Comparison of ENCODE assay signal across 15 cellular contexts in genomic region chr4:98706200-98706813, GRCh38. TPM values are rescaled to one million over a fixed set of nuclear protein-coding genes. Genes with fewer than 3 reads are reported as not detected.
A peak's percentile ranks its signal among the peaks of the same experiment; 100 is the strongest.
DNase-seq lines count a peak whose midpoint lies in the region; ATAC-seq and TF ChIP-seq lines count a peak whose summit lies in the region.
"Had no signal": no experiment of that assay in that cellular context is flagged by ENCODE, and none has a peak within 500 bp of the region (broad histone marks: within the 10 kb centered on the region; RNA-seq: fewer than 3 reads in every experiment).

No MANE protein-coding gene starts in this region.

- in situ Hi-C loops in KBM-7 (cut with MboI; ENCODE audit: low pct_unique_long_range_greater_than_20kb, low sequenced_read_pairs) (no loop called here), GM13976 (cut with MboI; ENCODE audit: low sequenced_read_pairs, unreplicated experiment) (no loop called here)

- intact Hi-C loops in CD4-positive, alpha-beta memory T cell (cut with micrococcal nuclease), result loop anchor here (1.0 kb wide), 3 partner anchors 17 to 48 kb away; partner anchors contain the start of gene TSPAN5
- intact Hi-C loops in lower lobe of right lung (cut with DNase I), result no loop called here

- peak overlapping the region; percentile 32 for H3K27ac ChIP-seq in CD4-positive, alpha-beta memory T cell (ENCODE audit: low read depth, low read length)
- no peak overlapping the region for H3K27ac ChIP-seq in lower lobe of right lung
- H3K27ac ChIP-seq: parathyroid adenoma, thoracic aorta had no signal

- H3K36me3 Mint-ChIP-seq in CD4-positive, alpha-beta memory T cell, result peaks cover 0 to 2% of the 10 kb centered on the region in 2 donors
- peaks cover 51% of the 10 kb centered on the region for H3K36me3 Mint-ChIP-seq in activated CD8-positive, alpha-beta memory T cell treated with anti-CD3 and anti-CD28 coated beads, Interleukin-2, amount 10 ng/mL, durations not matched to agents 7 days and 5 days
- H3K36me3 Mint-ChIP-seq: CD14-positive monocyte had no signal

- H3K27me3 Mint-ChIP-seq in CD4-positive, alpha-beta memory T cell, result no peaks in the 10 kb centered on the region
- no peaks in the 10 kb centered on the region for H3K27me3 Mint-ChIP-seq in activated CD8-positive, alpha-beta memory T cell treated with anti-CD3 and anti-CD28 coated beads, Interleukin-2, amount 10 ng/mL, durations not matched to agents 7 days and 5 days
- H3K27me3 Mint-ChIP-seq: dendritic cell treated with granulocyte-macrophage colony-stimulating factor and Interleukin-4, amounts not matched to agents 40 ng/mL and 50 ng/mL, for 4 days had no signal

- peaks cover 33 to 49% (median 38%) of the 10 kb centered on the region in 4 donors for H3K4me1 Mint-ChIP-seq in CD4-positive, alpha-beta memory T cell
- H3K4me1 Mint-ChIP-seq in activated CD8-positive, alpha-beta memory T cell treated with anti-CD3 and anti-CD28 coated beads, Interleukin-2, amount 10 ng/mL, durations not matched to agents 7 days and 5 days, result peaks cover 26% of the 10 kb centered on the region
- H3K4me1 Mint-ChIP-seq: CD14-positive monocyte had no signal

- H3K9me3 Mint-ChIP-seq in CD4-positive, alpha-beta memory T cell, result peaks cover 0 to 30% (median 8%) of the 10 kb centered on the region in 8 donors
- H3K9me3 Mint-ChIP-seq in activated CD8-positive, alpha-beta memory T cell treated with anti-CD3 and anti-CD28 coated beads, Interleukin-2, amount 10 ng/mL, durations not matched to agents 7 days and 5 days (ENCODE audit: low read depth), result peaks cover 28% of the 10 kb centered on the region

- POLR2A ChIA-PET in CD4-positive, alpha-beta memory T cell (lab: Charles Lee; ENCODE audit: partially characterized antibody), result interaction anchor here (1.0 to 2.4 kb wide), 6 partner anchors 18 to 81 kb away, joined by 3 to 12 read pairs (median 6); partner anchors contain the start of gene TSPAN5

- H3K9me3 ChIP-seq in CD4-positive, alpha-beta memory T cell (ENCODE audit: control insufficient read depth in 1 of 2, low read length in 2 of 2), result no peaks in the 10 kb centered on the region
- no peaks in the 10 kb centered on the region for H3K9me3 ChIP-seq in lower lobe of right lung
- H3K9me3 ChIP-seq: thoracic aorta had no signal

- peak overlapping the region; percentile 78 to 95 (median 88) for H3K4me3 Mint-ChIP-seq in CD4-positive, alpha-beta memory T cell
- H3K4me3 Mint-ChIP-seq in activated CD8-positive, alpha-beta memory T cell treated with anti-CD3 and anti-CD28 coated beads, Interleukin-2, amount 10 ng/mL, durations not matched to agents 7 days and 5 days, result peak overlapping the region; percentile 65
- H3K4me3 Mint-ChIP-seq: CD14-positive monocyte; dendritic cell treated with granulocyte-macrophage colony-stimulating factor and Interleukin-4, amounts not matched to agents 40 ng/mL and 50 ng/mL, for 4 days had no signal

- TF ChIP-seq CTCF in lower lobe of right lung (IDR thresholded peaks at IDR 0.05), result no peak
- no peak for TF ChIP-seq CTCF in GM13976 (IDR thresholded peaks at IDR 0.05; ENCODE audit: borderline replicate concordance, control extremely low read depth, extremely low read depth, insufficient read depth, missing control alignments)

- peak; percentile 72 to 84 (median 78) for DNase-seq in CD4-positive, alpha-beta memory T cell
- peak; percentile 12 for DNase-seq in KBM-7
- peak; percentile 79 for DNase-seq in activated CD8-positive, alpha-beta memory T cell treated with anti-CD3 and anti-CD28 coated beads, Interleukin-2, amount 10 ng/mL, durations not matched to agents 7 days and 5 days
- no peak for DNase-seq in lower lobe of right lung
- no peak for DNase-seq in occipital lobe (lab: John Stamatoyannopoulos, UW)
- no peak for DNase-seq in GM13976 (ENCODE audit: low spot score)
- DNase-seq: HCEC 1CT, IMR-90, NCI-H1417 treated with DMSO at 0.1 percent for 48 hours, NCI-H526 had no signal

- CTCF ChIA-PET in CD4-positive, alpha-beta memory T cell (lab: Charles Lee; ENCODE audit: partially characterized antibody), result no interaction called here
- CTCF ChIA-PET in activated CD8-positive, alpha-beta memory T cell treated with anti-CD3 and anti-CD28 coated beads, Interleukin-2, amount 10 ng/mL, durations not matched to agents 7 days and 5 days (lab: Charles Lee), result no interaction called here

- peak; percentile 92 for ATAC-seq in activated CD8-positive, alpha-beta memory T cell treated with anti-CD3 and anti-CD28 coated beads, Interleukin-2, amount 10 ng/mL, durations not matched to agents 7 days and 5 days
- peak; percentile 41 to 68 for ATAC-seq in lower lobe of right lung
- ATAC-seq in HG03039 (IDR thresholded peaks at IDR 0.05; ENCODE audit: unreplicated experiment), result no peak

- no peaks in the 10 kb centered on the region for H3K27me3 ChIP-seq in CD4-positive, alpha-beta memory T cell (ENCODE audit: insufficient read depth, low read length)
- H3K27me3 ChIP-seq in lower lobe of right lung (ENCODE audit: low read depth), result no peaks in the 10 kb centered on the region

- peaks cover 36% of the 10 kb centered on the region for H3K4me1 ChIP-seq in CD4-positive, alpha-beta memory T cell (ENCODE audit: insufficient read depth, low read length)
- no peaks in the 10 kb centered on the region for H3K4me1 ChIP-seq in lower lobe of right lung
- H3K4me1 ChIP-seq: parathyroid adenoma had no signal

- peak overlapping the region; percentile 77 to 96 (median 92) for H3K27ac Mint-ChIP-seq in CD4-positive, alpha-beta memory T cell
- H3K27ac Mint-ChIP-seq in activated CD8-positive, alpha-beta memory T cell treated with anti-CD3 and anti-CD28 coated beads, Interleukin-2, amount 10 ng/mL, durations not matched to agents 7 days and 5 days, result peak overlapping the region; percentile 93
- H3K27ac Mint-ChIP-seq: dendritic cell treated with granulocyte-macrophage colony-stimulating factor and Interleukin-4, amounts not matched to agents 40 ng/mL and 50 ng/mL, for 4 days had no signal

- no peaks in the 10 kb centered on the region for H3K36me3 ChIP-seq in CD4-positive, alpha-beta memory T cell (ENCODE audit: insufficient read depth, low read length)
- H3K36me3 ChIP-seq in lower lobe of right lung, result no peaks in the 10 kb centered on the region
- H3K36me3 ChIP-seq: thoracic aorta had no signal

- H3K4me3 ChIP-seq in CD4-positive, alpha-beta memory T cell (ENCODE audit: low read length in 2 of 2), result peak overlapping the region; percentile 12 to 34
- no peak overlapping the region for H3K4me3 ChIP-seq in lower lobe of right lung
- H3K4me3 ChIP-seq: thoracic aorta had no signal

RNA-seq across cellular contexts. Expression of gene TSPAN5, which starts 47.9 kb away (rescaled TPM):
- 10 to 100 TPM; 16.8 to 17.4 TPM for total RNA-seq in CD4-positive, alpha-beta memory T cell
- polyA plus RNA-seq in CD4-positive, alpha-beta memory T cell, result 10 to 100 TPM; 34.0 to 40.4 TPM
- 10 to 100 TPM; 25.0 to 27.8 TPM for total RNA-seq in activated CD8-positive, alpha-beta memory T cell treated with anti-CD3 and anti-CD28 coated beads, Interleukin-2, amount 10 ng/mL, durations not matched to agents 7 days and 5 days
- total RNA-seq in lower lobe of right lung (5.7 TPM), occipital lobe (90.5 TPM)

Comparison
In these comparisons a context has a peak if more than half of its experiments do, and no peak if none do; other contexts are left out.
1. DNase-seq: peak in CD4-positive, alpha-beta memory T cell (5 of 5), KBM-7 (single experiment) and activated CD8-positive, alpha-beta memory T cell treated with anti-CD3 and anti-CD28 coated beads, Interleukin-2, amount 10 ng/mL, durations not matched to agents 7 days and 5 days (single experiment); none in lower lobe of right lung (single experiment), occipital lobe (single experiment) and GM13976 (single experiment).